22 cellular contexts compared by ENCODE assay signal in the genomic region with DNA sequence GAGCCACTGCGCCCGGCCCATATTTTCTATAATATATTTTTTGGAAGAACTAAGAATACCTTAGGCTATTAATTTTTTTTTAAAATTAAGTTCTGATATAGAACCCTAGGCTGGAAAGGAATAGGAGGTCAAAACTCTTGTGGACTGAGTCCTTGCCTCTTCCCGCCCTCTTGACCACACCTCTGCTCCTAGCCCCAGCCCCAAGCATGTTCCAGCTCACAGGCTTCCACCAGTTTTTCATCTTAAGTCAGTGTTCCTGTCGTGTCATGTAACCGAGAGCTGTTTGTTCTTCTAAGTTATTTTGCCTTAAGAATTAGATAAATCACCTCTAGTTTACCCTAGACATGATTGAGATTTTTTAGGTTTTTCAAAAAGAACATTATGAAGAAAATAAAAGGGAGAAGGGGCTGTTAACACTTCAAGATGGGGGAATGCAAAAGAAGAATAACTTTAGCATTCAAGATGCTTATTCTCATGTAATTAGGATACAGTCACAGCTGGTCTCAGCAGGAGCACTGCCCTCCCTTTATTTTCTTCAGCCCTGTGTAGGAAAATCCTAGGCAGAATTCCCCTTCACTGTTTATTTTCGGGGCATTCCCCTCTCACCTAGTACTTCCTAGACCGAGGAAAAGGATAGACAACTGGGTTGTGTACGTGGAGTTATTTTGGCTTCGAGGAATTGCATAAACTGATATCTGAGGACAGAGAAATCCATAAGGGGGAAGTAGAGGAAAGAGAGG.
DNase-seq lines count a peak whose midpoint lies in the region; ATAC-seq and TF ChIP-seq lines count a peak whose summit lies in the region.
"Had no signal": no experiment of that assay in that cellular context is flagged by ENCODE, and none has a peak within 500 bp of the region (broad histone marks: within the 10 kb centered on the region; RNA-seq: fewer than 3 reads in every experiment).

No MANE protein-coding gene starts in this region.

- no peaks in the 10 kb centered on the region for H3K9me3 ChIP-seq in heart left ventricle
- H3K9me3 ChIP-seq in hepatocyte (ENCODE audit: low read depth) = no peaks in the 10 kb centered on the region
- H3K9me3 ChIP-seq in transverse colon = no peaks in the 10 kb centered on the region
- H3K9me3 ChIP-seq: Caco-2, prostate gland had no signal

- no peak for TF ChIP-seq EP300 in transverse colon (IDR thresholded peaks at IDR 0.05; ENCODE audit: low read depth)

- ATAC-seq in heart left ventricle (no peak), left ventricle myocardium superior (no peak), GM19452 (IDR thresholded peaks at IDR 0.05; ENCODE audit: unreplicated experiment) (no peak)
- ATAC-seq: natural killer cell treated with Interleukin-12 subunit alpha and Interleukin-12 subunit beta and Interleukin-15 and Interleukin-18, amount 100 ng/mL, for 72 hours had no signal

- H3K79me2 ChIP-seq in hepatocyte = no peaks in the 10 kb centered on the region

- peaks cover 15% of the 10 kb centered on the region for H3K36me3 Mint-ChIP-seq in nephron progenitor cell (ENCODE audit: low read depth)
- H3K36me3 Mint-ChIP-seq: natural killer cell treated with Interleukin-12 subunit alpha and Interleukin-12 subunit beta and Interleukin-15 and Interleukin-18, amount 100 ng/mL, for 72 hours had no signal

- WGBS in heart left ventricle, 4 donors = 81 to 86% (median 84%) methylated on average over 9 of the region's 9 CpGs
- WGBS in hepatocyte (ENCODE audit: low lambda C conversion rate, missing lambda C conversion rate) = 77% methylated on average over 9 of the region's 9 CpGs
- WGBS in transverse colon (ENCODE audit: low coverage in 1 of 2), 2 donors = 76 to 88% methylated on average over 9 of the region's 9 CpGs

- no peak for DNase-seq in heart left ventricle
- no peak for DNase-seq in left ventricle myocardium superior
- no peak for DNase-seq in hepatocyte (ENCODE audit: low spot score)
- DNase-seq in nephron progenitor cell = no peak
- DNase-seq in transverse colon = no peak
- DNase-seq in NK-92 (lab: John Stamatoyannopoulos, UW; ENCODE audit: unreplicated experiment) = no peak
- DNase-seq in anterior cingulate cortex (lab: John Stamatoyannopoulos, UW) = no peak
- DNase-seq: activated CD4-positive, alpha-beta T cell treated with anti-CD3 and anti-CD28 coated beads, Interleukin-2, amount 10 ng/mL, durations not matched to agents 24 days and 14 days; Caco-2; dorsolateral prefrontal cortex; GM23248; Kasumi-1; mammary epithelial cell; NCI-H1092; NCI-H2081 treated with DMSO at 0.1 percent for 48 hours; stimulated activated CD4-positive, alpha-beta T cell treated with anti-CD3 and anti-CD28 coated beads, Interleukin-12 subunit alpha, Interleukin-12 subunit beta, amount 100 ng/mL, for 4 hours; trophoblast cell had no signal

- H3K36me3 ChIP-seq in heart left ventricle (no peaks in the 10 kb centered on the region), hepatocyte (replicated peaks; ENCODE audit: insufficient read depth, low read depth) (no peaks in the 10 kb centered on the region), transverse colon (no peaks in the 10 kb centered on the region)
- H3K36me3 ChIP-seq: prostate gland had no signal

- H3K27me3 Mint-ChIP-seq in nephron progenitor cell (ENCODE audit: low read depth, poor library complexity) = no peaks in the 10 kb centered on the region
- H3K27me3 Mint-ChIP-seq: activated CD4-positive, alpha-beta T cell treated with anti-CD3 and anti-CD28 coated beads, Interleukin-2, amount 10 ng/mL, durations not matched to agents 24 days and 14 days; natural killer cell treated with Interleukin-12 subunit alpha and Interleukin-12 subunit beta and Interleukin-15 and Interleukin-18, amount 100 ng/mL, for 72 hours had no signal

- no peak overlapping the region for H3K4me2 ChIP-seq in hepatocyte

- intact Hi-C loops in heart left ventricle (cut with DNase I) (loop anchor here in 4 of 10 donors (5.0 to 10.0 kb wide), 4 partner anchors 53 to 327 kb away; no protein-coding TSS in a partner anchor), left ventricle myocardium superior (cut with micrococcal nuclease) (no loop called here), transverse colon (cut with DNase I; ENCODE audit: low total_unique reads) (no loop called here)

- no peak overlapping the region for H3K4me3 ChIP-seq in heart left ventricle
- no peak overlapping the region for H3K4me3 ChIP-seq in hepatocyte
- H3K4me3 ChIP-seq in transverse colon = no peak overlapping the region
- H3K4me3 ChIP-seq: dorsolateral prefrontal cortex, GM23248, prostate gland had no signal

- H3K27ac ChIP-seq in heart left ventricle = peak overlapping the region in 9 of 12 donors; percentile 46 to 77 (median 70)
- peak overlapping the region; percentile 12 for H3K27ac ChIP-seq in hepatocyte
- H3K27ac ChIP-seq in transverse colon = peak overlapping the region; percentile 68 to 74 (median 71)
- H3K27ac ChIP-seq: 22Rv1, GM23248, prostate gland had no signal

- H3K4me1 ChIP-seq in heart left ventricle (peaks cover 0 to 56% (median 32%) of the 10 kb centered on the region in 12 donors), hepatocyte (ENCODE audit: insufficient read depth) (peaks cover 32% of the 10 kb centered on the region), transverse colon (peaks cover 4 to 26% (median 11%) of the 10 kb centered on the region in 4 donors)
- H3K4me1 ChIP-seq: prostate gland had no signal

- no peak overlapping the region for H3K4me3 Mint-ChIP-seq in nephron progenitor cell
- H3K4me3 Mint-ChIP-seq: activated CD4-positive, alpha-beta T cell treated with anti-CD3 and anti-CD28 coated beads, Interleukin-2, amount 10 ng/mL, durations not matched to agents 24 days and 14 days; natural killer cell treated with Interleukin-12 subunit alpha and Interleukin-12 subunit beta and Interleukin-15 and Interleukin-18, amount 100 ng/mL, for 72 hours had no signal

- in situ Hi-C loops in transverse colon (cut with MboI; ENCODE audit: low pct_ligation_motif_present in 1 of 4, low pct_unique_long_range_greater_than_20kb in 1 of 4, low sequenced_read_pairs in 3 of 4) = no loop called here

- H2AFZ ChIP-seq in hepatocyte = no peak overlapping the region
- H2AFZ ChIP-seq: GM23248 had no signal

- TF ChIP-seq CTCF in heart left ventricle (IDR thresholded peaks at IDR 0.05) (no peak), hepatocyte (IDR thresholded peaks at IDR 0.05; ENCODE audit: poor library complexity) (no peak), nephron progenitor cell (IDR thresholded peaks at IDR 0.05) (no peak), transverse colon (IDR thresholded peaks at IDR 0.05) (no peak)

- peak overlapping the region; percentile 40 for H3K27ac Mint-ChIP-seq in nephron progenitor cell
- H3K27ac Mint-ChIP-seq: activated CD4-positive, alpha-beta T cell treated with anti-CD3 and anti-CD28 coated beads, Interleukin-2, amount 10 ng/mL, durations not matched to agents 24 days and 14 days; activated T-helper 2 cell treated with anti-CD3 and anti-CD28 coated beads, Interferon-gamma antibody, Interleukin-2, Interleukin-4, amounts not matched to agents 10 μg/mL and 5 μg/mL and 100 μg/mL, durations not matched to agents 14 hours and 24 hours and 36 hours; natural killer cell treated with Interleukin-12 subunit alpha and Interleukin-12 subunit beta and Interleukin-15 and Interleukin-18, amount 100 ng/mL, for 72 hours had no signal

- no peaks in the 10 kb centered on the region for H3K27me3 ChIP-seq in heart left ventricle
- no peaks in the 10 kb centered on the region for H3K27me3 ChIP-seq in hepatocyte
- H3K27me3 ChIP-seq in transverse colon = no peaks in the 10 kb centered on the region
- H3K27me3 ChIP-seq: dorsolateral prefrontal cortex had no signal

- no peaks in the 10 kb centered on the region for H4K20me1 ChIP-seq in hepatocyte (ENCODE audit: insufficient read depth, poor library complexity, severe bottlenecking)

- no peaks in the 10 kb centered on the region for H3K9me3 Mint-ChIP-seq in nephron progenitor cell
- H3K9me3 Mint-ChIP-seq: activated T-helper 2 cell treated with anti-CD3 and anti-CD28 coated beads, Interferon-gamma antibody, Interleukin-2, Interleukin-4, amounts not matched to agents 10 μg/mL and 5 μg/mL and 100 μg/mL, durations not matched to agents 14 hours and 24 hours and 36 hours; natural killer cell treated with Interleukin-12 subunit alpha and Interleukin-12 subunit beta and Interleukin-15 and Interleukin-18, amount 100 ng/mL, for 72 hours had no signal

- TF ChIP-seq POLR2A in heart left ventricle (IDR thresholded peaks at IDR 0.05) (no peak), transverse colon (IDR thresholded peaks at IDR 0.05) (no peak)

- H3K4me1 Mint-ChIP-seq in nephron progenitor cell = peaks cover 14% of the 10 kb centered on the region

- H3K9me2 ChIP-seq in hepatocyte (replicated peaks; ENCODE audit: insufficient read depth) = no peaks in the 10 kb centered on the region

Comparison
In these comparisons a context has a peak if more than half of its experiments do, and no peak if none do; other contexts are left out.
1. H3K27ac ChIP-seq: peak in every context shown above with its lines; median percentile 71 in transverse colon; 70 in heart left ventricle; 12 in hepatocyte.